23 cellular contexts compared by ENCODE assay signal in genomic region chr12:51626115-51626514, GRCh38. TPM values are rescaled to one million over a fixed set of nuclear protein-coding genes. Genes with fewer than 3 reads are reported as not detected.
DNase-seq lines count a peak whose midpoint lies in the region; ATAC-seq, FAIRE-seq and TF ChIP-seq lines count a peak whose summit lies in the region.
"Had no signal": no experiment of that assay in that cellular context is flagged by ENCODE, and none has a peak within 500 bp of the region (broad histone marks: within the 10 kb centered on the region; RNA-seq: fewer than 3 reads in every experiment).

No MANE protein-coding gene starts in this region.

- H3K4me3 ChIP-seq in right lobe of liver (peak overlapping the region in 1 of 3 donors; percentile 4), small intestine (ENCODE audit: low read depth in 1 of 2, low read length in 2 of 2) (no peak overlapping the region)
- H3K4me3 ChIP-seq: BLaER1, GM12878, GM23248 had no signal

- H3K9me3 ChIP-seq in right lobe of liver (no peaks in the 10 kb centered on the region), small intestine (ENCODE audit: control insufficient read depth, low read depth) (no peaks in the 10 kb centered on the region)
- H3K9me3 ChIP-seq: BLaER1, Caco-2 had no signal

- ATAC-seq in left lobe of liver (peak; percentile 94), right lobe of liver (peak; percentile 88 to 95 (median 94)), Right ventricle myocardium superior (ENCODE audit: poor library complexity) (no peak)
- ATAC-seq: CD8-positive, alpha-beta T cell; GM12878 had no signal

- TF ChIP-seq CTCF in right lobe of liver (IDR thresholded peaks at IDR 0.05): no peak
- no peak for TF ChIP-seq CTCF in osteocyte (IDR thresholded peaks at IDR 0.05)

- peak; percentile 64 for DNase-seq in left lobe of liver (ENCODE audit: low spot score)
- peak in 1 of 3 donors; percentile 71 for DNase-seq in right lobe of liver
- peak; percentile 71 for DNase-seq in small intestine
- no peak for DNase-seq in NCI-H1436 treated with DMSO at 0.1 percent for 48 hours (lab: John Stamatoyannopoulos, UW)
- no peak for DNase-seq in osteocyte (ENCODE audit: extremely low spot score, unreplicated experiment)
- DNase-seq in Right ventricle myocardium superior: no peak
- DNase-seq: CD4-positive, CD25-positive, alpha-beta regulatory T cell; CD8-positive, alpha-beta T cell; DMS 273 treated with DMSO at 0.1 percent for 48 hours; DMS79; EL; GDM1; GM23248; H7; HCEC 1CT had no signal

- no peaks in the 10 kb centered on the region for H3K36me3 Mint-ChIP-seq in osteocyte (ENCODE audit: unreplicated experiment)
- H3K36me3 Mint-ChIP-seq: CD4-positive, CD25-positive, alpha-beta regulatory T cell; CD8-positive, alpha-beta T cell had no signal

- H3K27me3 ChIP-seq in right lobe of liver (no peaks in the 10 kb centered on the region), small intestine (ENCODE audit: control insufficient read depth in 2 of 2, insufficient read depth in 2 of 2, low read length in 2 of 2) (no peaks in the 10 kb centered on the region)
- H3K27me3 ChIP-seq: BLaER1 had no signal

- intact Hi-C loops in right lobe of liver (cut with DNase I): no loop called here
- intact Hi-C loops in Right ventricle myocardium superior (cut with DNase I): no loop called here

- H3K27me3 Mint-ChIP-seq in osteocyte (ENCODE audit: unreplicated experiment): no peaks in the 10 kb centered on the region

- H3K4me1 ChIP-seq in right lobe of liver (peaks cover 0 to 29% (median 6%) of the 10 kb centered on the region in 4 donors), small intestine (ENCODE audit: control insufficient read depth in 2 of 2, insufficient read depth in 1 of 2, low read depth in 1 of 2, low read length in 1 of 2) (peaks cover 0 to 4% of the 10 kb centered on the region in 2 donors)
- H3K4me1 ChIP-seq: BLaER1 had no signal

- H3K27ac ChIP-seq in right lobe of liver (peak overlapping the region; percentile 45 to 76 (median 55)), small intestine (ENCODE audit: low read depth in 1 of 2, low read length in 1 of 2) (peak overlapping the region in 1 of 2 donors; percentile 20)
- H3K27ac ChIP-seq: BLaER1, C4-2B, GM23248 had no signal

- H3K9me3 Mint-ChIP-seq in osteocyte (ENCODE audit: unreplicated experiment): no peaks in the 10 kb centered on the region
- H3K9me3 Mint-ChIP-seq: CD4-positive, CD25-positive, alpha-beta regulatory T cell; CD8-positive, alpha-beta T cell had no signal

- FAIRE-seq in small intestine (lab: Jason Lieb, UNC): no peak
- FAIRE-seq: D721Med, GM12878, GM19239, H1 had no signal

- H3K4me1 Mint-ChIP-seq in osteocyte (ENCODE audit: unreplicated experiment): peaks cover 15% of the 10 kb centered on the region
- H3K4me1 Mint-ChIP-seq: B cell; CD4-positive, CD25-positive, alpha-beta regulatory T cell had no signal

- H3K36me3 ChIP-seq in right lobe of liver: no peaks in the 10 kb centered on the region
- H3K36me3 ChIP-seq in small intestine (ENCODE audit: control insufficient read depth in 2 of 2, insufficient read depth in 2 of 2, low read length in 2 of 2): no peaks in the 10 kb centered on the region
- H3K36me3 ChIP-seq: BLaER1 had no signal

- 41% methylated on average over 3 of the region's 3 CpGs for WGBS in right lobe of liver (ENCODE audit: insufficient coverage, low coverage, low lambda C conversion rate, missing lambda C conversion rate)
- WGBS in small intestine, 3 donors: 16 to 63% (median 34%) methylated on average over 3 of the region's 3 CpGs

- no peak overlapping the region for H3K27ac Mint-ChIP-seq in osteocyte (ENCODE audit: unreplicated experiment)
- H3K27ac Mint-ChIP-seq: B cell; CD4-positive, CD25-positive, alpha-beta regulatory T cell; CD8-positive, alpha-beta T cell had no signal

- H3K4me3 Mint-ChIP-seq in osteocyte (ENCODE audit: unreplicated experiment): no peak overlapping the region
- H3K4me3 Mint-ChIP-seq: B cell; CD4-positive, CD25-positive, alpha-beta regulatory T cell; CD8-positive, alpha-beta T cell had no signal

- TF ChIP-seq POLR2A in right lobe of liver (IDR thresholded peaks at IDR 0.05): no peak

RNA-seq across cellular contexts. Expression of gene SCN8A, which starts 35.1 kb away (rescaled TPM):
- total RNA-seq in left lobe of liver (5.3 TPM), right lobe of liver (1 to 10 TPM; 1.7 to 5.6 (median 3.7) TPM), osteocyte (1.5 TPM in 2 replicates), Right ventricle myocardium superior (0.13 TPM)
- polyA plus RNA-seq in small intestine: under 1 TPM in 1 of 3 donors, not detected in 2; 0.19 TPM

Comparison
In these comparisons a context has a peak if more than half of its experiments do, and no peak if none do; other contexts are left out.
1. DNase-seq: peak in left lobe of liver (single experiment) and small intestine (single experiment); none in NCI-H1436 treated with DMSO at 0.1 percent for 48 hours (single experiment), osteocyte (single experiment) and Right ventricle myocardium superior (single experiment).